In the genomic region with DNA sequence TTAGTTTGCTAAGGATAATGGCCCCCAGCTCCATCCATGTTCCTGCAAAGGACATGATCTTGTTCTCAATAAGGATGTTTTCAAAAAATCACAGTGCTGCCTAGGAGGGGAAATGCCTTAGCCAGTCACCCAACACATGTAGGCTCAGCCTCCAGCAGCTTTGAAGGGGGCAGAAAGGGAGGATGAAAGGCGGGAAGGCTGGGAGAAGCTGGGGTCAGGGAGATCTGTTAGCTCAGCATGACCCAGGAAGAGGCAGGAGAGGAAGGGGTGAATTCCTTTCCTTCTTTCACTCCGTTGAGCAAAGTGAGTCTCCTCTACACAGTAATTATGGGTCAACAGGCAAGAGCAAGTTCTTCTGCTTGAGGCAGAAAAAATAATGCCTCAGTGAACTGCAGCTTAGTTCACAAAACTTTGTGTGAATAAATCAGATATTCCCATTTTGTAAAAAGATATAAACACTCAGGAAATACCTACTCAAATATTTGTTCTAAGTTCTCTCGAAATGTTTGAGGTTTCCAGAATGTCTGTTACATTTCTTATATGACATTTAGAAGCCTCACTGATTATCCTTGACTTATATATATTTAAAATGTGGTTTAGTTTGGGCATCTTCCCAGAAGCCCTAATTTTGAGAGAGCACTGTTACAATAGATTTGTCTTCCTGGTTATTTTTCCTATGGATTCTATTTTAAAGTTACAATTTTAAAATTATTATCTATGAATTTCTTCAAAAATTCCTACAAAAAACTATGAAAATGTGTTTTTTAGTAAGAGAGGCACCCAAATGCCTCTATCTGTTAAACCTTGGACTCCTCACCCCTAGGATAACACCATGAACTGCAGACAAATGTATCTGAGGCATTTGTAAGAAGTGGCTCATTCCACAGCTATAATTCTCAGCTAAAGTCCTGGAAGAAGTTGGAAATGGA, we compare ENCODE assay signal across 15 cellular contexts.
DNase-seq lines count a peak whose midpoint lies in the region; ATAC-seq and TF ChIP-seq lines count a peak whose summit lies in the region.
"Had no signal": no experiment of that assay in that cellular context is flagged by ENCODE, and none has a peak within 500 bp of the region (broad histone marks: within the 10 kb centered on the region; RNA-seq: fewer than 3 reads in every experiment).

No MANE protein-coding gene starts in this region.

- no peak overlapping the region for H3K18ac ChIP-seq in neuronal stem cell (ENCODE audit: low read length)

- no peak overlapping the region for H2AK5ac ChIP-seq in neuronal stem cell (ENCODE audit: low read depth, low read length)

- peaks cover 0 to 4% of the 10 kb centered on the region in 2 donors for H3K4me1 ChIP-seq in neuronal stem cell (ENCODE audit: control insufficient read depth in 2 of 2, insufficient read depth in 1 of 2, low read depth in 1 of 2, low read length in 2 of 2)
- no peaks in the 10 kb centered on the region for H3K4me1 ChIP-seq in upper lobe of right lung
- H3K4me1 ChIP-seq: Peyer's patch had no signal

- no peak overlapping the region for H2BK120ac ChIP-seq in neuronal stem cell (ENCODE audit: low read depth, low read length)

- no peaks in the 10 kb centered on the region for H3K9me3 Mint-ChIP-seq in activated CD4-positive, alpha-beta T cell treated with anti-CD3 and anti-CD28 coated beads, Interleukin-2, amount 10 ng/mL, durations not matched to agents 24 days and 14 days

- no peak overlapping the region for H4K91ac ChIP-seq in neuronal stem cell (ENCODE audit: low read depth, low read length, poor library complexity)

- intact Hi-C loops in activated CD4-positive, alpha-beta T cell treated with anti-CD3 and anti-CD28 coated beads, Interleukin-2, amount 10 ng/mL, durations not matched to agents 24 days and 14 days (cut with micrococcal nuclease) = no loop called here
- intact Hi-C loops in upper lobe of right lung (cut with DNase I) = no loop called here

- no peak overlapping the region for H3K27ac Mint-ChIP-seq in activated CD4-positive, alpha-beta T cell treated with anti-CD3 and anti-CD28 coated beads, Interleukin-2, amount 10 ng/mL, durations not matched to agents 24 days and 14 days

- WGBS in neuronal stem cell (ENCODE audit: extremely low coverage in 2 of 2, insufficient read length in 2 of 2, insufficient replicate concordance in 1 of 2), 2 donors = no CpG with 5 or more reads among the region's 3 CpGs

- no peak overlapping the region for H4K8ac ChIP-seq in neuronal stem cell (ENCODE audit: low read depth, low read length)

- H3K9ac ChIP-seq in neuronal stem cell (ENCODE audit: low read depth, low read length, poor library complexity) = no peak overlapping the region
- H3K9ac ChIP-seq: BLaER1 had no signal

- no peak overlapping the region for H2BK12ac ChIP-seq in neuronal stem cell (ENCODE audit: low read length)

- no peak overlapping the region for H3K14ac ChIP-seq in neuronal stem cell (ENCODE audit: low read length)

- H2AFZ ChIP-seq in neuronal stem cell (ENCODE audit: low read length) = peak overlapping the region; percentile 48

- H3K36me3 Mint-ChIP-seq in activated CD4-positive, alpha-beta T cell treated with anti-CD3 and anti-CD28 coated beads, Interleukin-2, amount 10 ng/mL, durations not matched to agents 24 days and 14 days (ENCODE audit: low read depth) = no peaks in the 10 kb centered on the region

- H3K4me1 Mint-ChIP-seq in activated CD4-positive, alpha-beta T cell treated with anti-CD3 and anti-CD28 coated beads, Interleukin-2, amount 10 ng/mL, durations not matched to agents 24 days and 14 days = no peaks in the 10 kb centered on the region

- H2BK15ac ChIP-seq in neuronal stem cell (ENCODE audit: low read length) = no peak overlapping the region

- no peak overlapping the region for H3K23ac ChIP-seq in neuronal stem cell (ENCODE audit: low read depth, low read length, poor library complexity)

- H3K27me3 ChIP-seq in neuronal stem cell (ENCODE audit: control insufficient read depth in 3 of 3, insufficient read depth in 3 of 3, low read depth in 1 of 3, low read length in 3 of 3) = no peaks in the 10 kb centered on the region
- H3K27me3 ChIP-seq in upper lobe of right lung = no peaks in the 10 kb centered on the region
- H3K27me3 ChIP-seq: BLaER1, Peyer's patch had no signal

- H3K4me3 Mint-ChIP-seq in activated CD4-positive, alpha-beta T cell treated with anti-CD3 and anti-CD28 coated beads, Interleukin-2, amount 10 ng/mL, durations not matched to agents 24 days and 14 days = no peak overlapping the region

- no peak overlapping the region for H3K4me2 ChIP-seq in neuronal stem cell (ENCODE audit: insufficient read depth, low read length, poor library complexity, severe bottlenecking)

- DNase-seq in activated CD4-positive, alpha-beta T cell treated with anti-CD3 and anti-CD28 coated beads, Interleukin-2, amount 10 ng/mL, durations not matched to agents 24 days and 14 days = peak; percentile 35
- no peak for DNase-seq in activated CD4-positive, alpha-beta T cell treated with anti-CD3 and anti-CD28 coated beads for 48 hours
- peak; percentile 16 for DNase-seq in iris pigment epithelial cell (ENCODE audit: low read depth)
- DNase-seq in neuronal stem cell (ENCODE audit: low spot score) = no peak
- no peak for DNase-seq in glomerular visceral epithelial cell (ENCODE audit: extremely low spot score)
- DNase-seq in upper lobe of right lung = no peak
- no peak for DNase-seq in NCI-H128 (lab: John Stamatoyannopoulos, UW; ENCODE audit: unreplicated experiment)
- DNase-seq: H7, NCI-H1417 treated with DMSO at 0.1 percent for 48 hours, NCI-H2029, NCI-H2171 treated with DMSO at 0.1 percent for 48 hours, Peyer's patch had no signal

- H3K36me3 ChIP-seq in neuronal stem cell (replicated peaks in 1 of 2; ENCODE audit: control insufficient read depth in 2 of 2, insufficient read depth in 2 of 2, low read length in 2 of 2) = no peaks in the 10 kb centered on the region
- no peaks in the 10 kb centered on the region for H3K36me3 ChIP-seq in upper lobe of right lung
- H3K36me3 ChIP-seq: BLaER1, Peyer's patch had no signal

- no peak overlapping the region for H2BK5ac ChIP-seq in neuronal stem cell (ENCODE audit: low read length)

- H3K79me1 ChIP-seq in neuronal stem cell (ENCODE audit: low read depth, low read length) = no peaks in the 10 kb centered on the region

- TF ChIP-seq CTCF in upper lobe of right lung (IDR thresholded peaks at IDR 0.05) = no peak

- ATAC-seq in HG02870 (IDR thresholded peaks at IDR 0.05; ENCODE audit: unreplicated experiment) = no peak
- no peak for ATAC-seq in upper lobe of right lung

- H3K4ac ChIP-seq in neuronal stem cell (ENCODE audit: low read length) = no peak overlapping the region

- H3K27ac ChIP-seq in neuronal stem cell (replicated peaks; ENCODE audit: low read length) = no peak overlapping the region
- H3K27ac ChIP-seq in upper lobe of right lung = no peak overlapping the region
- H3K27ac ChIP-seq: 22Rv1, BLaER1, Peyer's patch had no signal

- H3K4me3 ChIP-seq in neuronal stem cell (ENCODE audit: low read length in 2 of 2) (no peak overlapping the region), upper lobe of right lung (no peak overlapping the region)
- H3K4me3 ChIP-seq: BLaER1, Peyer's patch had no signal

- peaks cover 6% of the 10 kb centered on the region for H3K27me3 Mint-ChIP-seq in activated CD4-positive, alpha-beta T cell treated with anti-CD3 and anti-CD28 coated beads, Interleukin-2, amount 10 ng/mL, durations not matched to agents 24 days and 14 days

- peaks cover 0 to 4% of the 10 kb centered on the region in 2 donors for H3K9me3 ChIP-seq in neuronal stem cell (replicated peaks in 1 of 2; ENCODE audit: control insufficient read depth in 2 of 2, insufficient read depth in 1 of 2, low read depth in 1 of 2, low read length in 2 of 2)
- no peaks in the 10 kb centered on the region for H3K9me3 ChIP-seq in upper lobe of right lung
- H3K9me3 ChIP-seq: Peyer's patch had no signal

Comparison
In these comparisons a context has a peak if more than half of its experiments do, and no peak if none do; other contexts are left out.
1. DNase-seq: peak in activated CD4-positive, alpha-beta T cell treated with anti-CD3 and anti-CD28 coated beads, Interleukin-2, amount 10 ng/mL, durations not matched to agents 24 days and 14 days (single experiment) and iris pigment epithelial cell (single experiment); none in activated CD4-positive, alpha-beta T cell treated with anti-CD3 and anti-CD28 coated beads for 48 hours (single experiment), neuronal stem cell (single experiment), glomerular visceral epithelial cell (single experiment), upper lobe of right lung (single experiment) and NCI-H128 (single experiment).